33 cellular contexts compared by ENCODE assay signal in the genomic region with DNA sequence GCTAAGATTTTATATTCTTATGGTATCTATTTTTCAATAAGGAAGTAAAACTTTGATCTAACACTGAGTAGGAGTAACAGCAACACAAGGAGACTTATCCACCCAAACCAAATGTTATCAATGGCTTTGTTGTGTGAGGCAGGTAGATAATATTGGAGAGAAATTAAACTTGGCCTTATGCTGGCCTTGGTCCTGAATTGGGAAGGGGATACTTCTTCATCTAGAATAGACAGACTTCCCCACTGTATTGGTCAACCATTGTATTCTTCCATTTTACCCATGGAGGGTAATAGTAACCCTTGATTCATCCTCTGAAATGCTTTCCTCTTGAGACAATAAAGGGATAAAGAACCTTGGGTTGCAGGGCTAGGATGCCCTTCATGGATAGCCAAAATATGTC.
"Had no signal": no experiment of that assay in that cellular context is flagged by ENCODE, and none has a peak within 500 bp of the region (broad histone marks: within the 10 kb centered on the region; RNA-seq: fewer than 3 reads in every experiment).

No MANE protein-coding gene starts in this region.

- H3K36me3 ChIP-seq: ascending aorta, cardiac muscle cell had no signal

- DNase-seq: activated B cell treated with CpG ODN at 0.5 μM for 24 hours; activated CD4-positive, alpha-beta memory T cell treated with anti-CD3 and anti-CD28 coated beads for 36 hours; activated CD4-positive, alpha-beta T cell treated with anti-CD3 and anti-CD28 coated beads for 4 hours; activated CD4-positive, alpha-beta T cell treated with anti-CD3 and anti-CD28 coated beads, Interleukin-2, amount 10 ng/mL, durations not matched to agents 24 days and 14 days; activated CD4-positive, alpha-beta T cell treated with anti-CD3 and anti-CD28 coated beads, Interleukin-2, amount 50 U/mL, for 1 hour; activated CD4-positive, alpha-beta T cell treated with anti-CD3 and anti-CD28 coated beads, Interleukin-2, amount 50 U/mL, for 4 hours; activated CD4-positive, CD25-positive, alpha-beta regulatory T cell treated with anti-CD3 and anti-CD28 coated beads, Interleukin-2, amount 50 U/mL, for 72 hours; activated CD8-positive, alpha-beta memory T cell treated with anti-CD3 and anti-CD28 coated beads, Interleukin-2, amount 50 U/mL, for 4 hours; activated CD8-positive, alpha-beta T cell treated with anti-CD3 and anti-CD28 coated beads for 36 hours; activated effector memory CD4-positive, alpha-beta T cell treated with anti-CD3 and anti-CD28 coated beads, Interleukin-2, amount 50 U/mL, for 16 hours; activated gamma-delta T cell treated with Interleukin-2 at 50 U/mL for 16 hours; activated naive CD4-positive, alpha-beta T cell; activated naive CD4-positive, alpha-beta T cell treated with anti-CD3 and anti-CD28 coated beads for 36 hours; activated naive CD4-positive, alpha-beta T cell treated with anti-CD3 and anti-CD28 coated beads, Interleukin-2, amount 50 U/mL, for 16 hours; activated naive CD8-positive, alpha-beta T cell treated with anti-CD3 and anti-CD28 coated beads for 36 hours; activated T-cell treated with anti-CD3 and anti-CD28 coated beads for 4 hours; activated T-cell treated with anti-CD3 and anti-CD28 coated beads, Interleukin-2, amount 50 U/mL, for 1 hour; activated T-cell treated with anti-CD3 and anti-CD28 coated beads, Interleukin-2, amount 50 U/mL, for 4 hours; activated T-cell treated with anti-CD3 and anti-CD28 coated beads, Interleukin-2, amount 50 U/mL, for 72 hours; amygdala; anterior cingulate cortex; caudate nucleus; cerebellar nuclear complex; T-helper 1 cell; T-helper 2 cell; T-helper 9 cell had no signal

- FAIRE-seq: bronchial epithelial cell, TTC549 had no signal

- ATAC-seq: activated CD8-positive, alpha-beta T cell treated with anti-CD3 and anti-CD28 coated beads for 36 hours; activated naive CD4-positive, alpha-beta T cell treated with anti-CD3 and anti-CD28 coated beads, Interleukin-2, amount 50 U/mL, for 72 hours; activated T-cell treated with anti-CD3 and anti-CD28 coated beads, Interleukin-2, amount 50 U/mL, for 4 hours; activated T-cell treated with anti-CD3 and anti-CD28 coated beads, Interleukin-2, amount 50 U/mL, for 72 hours; activated T-helper 17 cell treated with anti-CD3 and anti-CD28 coated beads, Interleukin-2, amount 50 U/mL, for 72 hours had no signal

- H3K9me3 ChIP-seq: ascending aorta had no signal

- H3K27me3 ChIP-seq: ascending aorta, cardiac muscle cell had no signal

- H3K4me1 ChIP-seq: ascending aorta had no signal

- H3K27ac ChIP-seq: ascending aorta, cardiac muscle cell, VCaP had no signal

- H3K4me3 ChIP-seq: ascending aorta, cardiac muscle cell had no signal
